Comparison of ENCODE assay signal across 18 cellular contexts in genomic region chr11:81990659-81991443, GRCh38.
A peak's percentile ranks its signal among the peaks of the same experiment; 100 is the strongest.
DNase-seq lines count a peak whose midpoint lies in the region; ATAC-seq and TF ChIP-seq lines count a peak whose summit lies in the region.
"Had no signal": no experiment of that assay in that cellular context is flagged by ENCODE, and none has a peak within 500 bp of the region (broad histone marks: within the 10 kb centered on the region; RNA-seq: fewer than 3 reads in every experiment).

No MANE protein-coding gene starts in this region.

- no peak overlapping the region for H2BK12ac ChIP-seq in neuronal stem cell (ENCODE audit: low read length)

- H2AFZ ChIP-seq in neuronal stem cell (ENCODE audit: low read length): no peak overlapping the region
- H2AFZ ChIP-seq: GM23248 had no signal

- no peak overlapping the region for H3K18ac ChIP-seq in neuronal stem cell (ENCODE audit: low read length)
- H3K18ac ChIP-seq in mesendoderm (ENCODE audit: low read length): no peak overlapping the region

- H3K79me2 ChIP-seq in mesendoderm (ENCODE audit: control insufficient read depth, insufficient read depth, low read length): no peaks in the 10 kb centered on the region

- H2BK15ac ChIP-seq in neuronal stem cell (ENCODE audit: low read length) (no peak overlapping the region), mesendoderm (replicated peaks; ENCODE audit: low read depth) (no peak overlapping the region)

- H3K27me3 ChIP-seq in neuronal stem cell (ENCODE audit: control insufficient read depth in 3 of 3, insufficient read depth in 3 of 3, low read depth in 1 of 3, low read length in 3 of 3) (no peaks in the 10 kb centered on the region), upper lobe of right lung (no peaks in the 10 kb centered on the region), mesendoderm (ENCODE audit: insufficient read depth, low read length, poor library complexity) (no peaks in the 10 kb centered on the region)
- H3K27me3 ChIP-seq: BLaER1 had no signal

- H3K14ac ChIP-seq in neuronal stem cell (ENCODE audit: low read length): no peak overlapping the region

- H3K56ac ChIP-seq in mesendoderm (ENCODE audit: low read length): no peak overlapping the region

- H3K27ac ChIP-seq in neuronal stem cell (replicated peaks; ENCODE audit: low read length) (no peak overlapping the region), upper lobe of right lung (no peak overlapping the region), mesendoderm (ENCODE audit: low read depth, low read length) (no peak overlapping the region), caudate nucleus (ENCODE audit: low read depth, low read length) (no peak overlapping the region)
- H3K27ac ChIP-seq: 22Rv1, BLaER1, C4-2B, GM23248 had no signal

- peak overlapping the region; percentile 13 for H2BK5ac ChIP-seq in neuronal stem cell (ENCODE audit: low read length)
- no peak overlapping the region for H2BK5ac ChIP-seq in mesendoderm (ENCODE audit: low read length)

- TF ChIP-seq CTCF in upper lobe of right lung (IDR thresholded peaks at IDR 0.05): no peak

- H3K4ac ChIP-seq in neuronal stem cell (ENCODE audit: low read length) (no peak overlapping the region), mesendoderm (ENCODE audit: low read depth, low read length) (no peak overlapping the region)

- H3K23ac ChIP-seq in neuronal stem cell (ENCODE audit: low read depth, low read length, poor library complexity) (peak overlapping the region; percentile 43), mesendoderm (ENCODE audit: low read length) (no peak overlapping the region)

- H2BK120ac ChIP-seq in neuronal stem cell (ENCODE audit: low read depth, low read length): no peak overlapping the region
- no peak overlapping the region for H2BK120ac ChIP-seq in mesendoderm (ENCODE audit: low read depth, low read length)

- H3K4me1 ChIP-seq in neuronal stem cell (ENCODE audit: control insufficient read depth in 2 of 2, insufficient read depth in 1 of 2, low read depth in 1 of 2, low read length in 2 of 2): no peaks in the 10 kb centered on the region
- no peaks in the 10 kb centered on the region for H3K4me1 ChIP-seq in upper lobe of right lung
- no peaks in the 10 kb centered on the region for H3K4me1 ChIP-seq in mesendoderm (ENCODE audit: control insufficient read depth, low read depth, low read length)
- H3K4me1 ChIP-seq: BLaER1, Caco-2 had no signal

- peak; percentile 26 for ATAC-seq in upper lobe of right lung
- ATAC-seq: CD8-positive, alpha-beta T cell; GM12878; HCT116 had no signal

- no peak overlapping the region for H3K4me3 ChIP-seq in neuronal stem cell (ENCODE audit: low read length in 2 of 2)
- no peak overlapping the region for H3K4me3 ChIP-seq in upper lobe of right lung
- no peak overlapping the region for H3K4me3 ChIP-seq in mesendoderm (ENCODE audit: low read length)
- H3K4me3 ChIP-seq: BLaER1, GM12878, GM23248 had no signal

- peaks cover 0 to 3% of the 10 kb centered on the region in 2 donors for H3K9me3 ChIP-seq in neuronal stem cell (replicated peaks in 1 of 2; ENCODE audit: control insufficient read depth in 2 of 2, insufficient read depth in 1 of 2, low read depth in 1 of 2, low read length in 2 of 2)
- no peaks in the 10 kb centered on the region for H3K9me3 ChIP-seq in upper lobe of right lung

- H3K4me2 ChIP-seq in neuronal stem cell (ENCODE audit: insufficient read depth, low read length, poor library complexity, severe bottlenecking) (no peak overlapping the region), mesendoderm (ENCODE audit: low read length) (no peak overlapping the region)
- H3K4me2 ChIP-seq: BLaER1 had no signal

- no peak overlapping the region for H4K5ac ChIP-seq in mesendoderm (ENCODE audit: low read length)

- no peak overlapping the region for H3K9ac ChIP-seq in neuronal stem cell (ENCODE audit: low read depth, low read length, poor library complexity)
- H3K9ac ChIP-seq in mesendoderm (ENCODE audit: low read length): no peak overlapping the region
- H3K9ac ChIP-seq: BLaER1, GM23248 had no signal

- H2AK5ac ChIP-seq in neuronal stem cell (ENCODE audit: low read depth, low read length) (no peak overlapping the region), mesendoderm (ENCODE audit: low read length) (no peak overlapping the region)

- peak; percentile 15 for DNase-seq in activated gamma-delta T cell (lab: John Stamatoyannopoulos, UW)
- no peak for DNase-seq in activated gamma-delta T cell treated with Interleukin-2 at 50 U/mL for 16 hours
- DNase-seq in neuronal stem cell (ENCODE audit: low spot score): no peak
- DNase-seq in upper lobe of right lung: no peak
- DNase-seq in mesendoderm: no peak
- no peak for DNase-seq in caudate nucleus (lab: John Stamatoyannopoulos, UW)
- DNase-seq: Caco-2; CD4-positive, CD25-positive, alpha-beta regulatory T cell; CD8-positive, alpha-beta T cell; DMS153; DND-41; GM23248; H7 had no signal

- H3K79me1 ChIP-seq in neuronal stem cell (ENCODE audit: low read depth, low read length) (no peaks in the 10 kb centered on the region), mesendoderm (ENCODE audit: low read length) (no peaks in the 10 kb centered on the region)

- H3K36me3 ChIP-seq in neuronal stem cell (replicated peaks in 1 of 2; ENCODE audit: control insufficient read depth in 2 of 2, insufficient read depth in 2 of 2, low read length in 2 of 2) (no peaks in the 10 kb centered on the region), upper lobe of right lung (no peaks in the 10 kb centered on the region), mesendoderm (ENCODE audit: control insufficient read depth, insufficient read depth, low read length) (no peaks in the 10 kb centered on the region)
- H3K36me3 ChIP-seq: BLaER1 had no signal

- H4K8ac ChIP-seq in neuronal stem cell (ENCODE audit: low read depth, low read length) (no peak overlapping the region), mesendoderm (ENCODE audit: low read depth, low read length) (no peak overlapping the region)

- WGBS in neuronal stem cell (ENCODE audit: extremely low coverage in 2 of 2, insufficient read length in 2 of 2, insufficient replicate concordance in 1 of 2), 2 donors: no CpG with 5 or more reads among the region's 27 CpGs
- WGBS in mesendoderm (ENCODE audit: extremely low coverage, insufficient coverage, low lambda C conversion rate): no CpG with 5 or more reads among the region's 27 CpGs

- no peak overlapping the region for H4K91ac ChIP-seq in neuronal stem cell (ENCODE audit: low read depth, low read length, poor library complexity)

- intact Hi-C loops in upper lobe of right lung (cut with DNase I): no loop called here
